Comparison of ENCODE assay signal across 17 cellular contexts in genomic region chr10:77081411-77082010, GRCh38.
"Had no signal": no experiment of that assay in that cellular context is flagged by ENCODE, and none has a peak within 500 bp of the region (broad histone marks: within the 10 kb centered on the region; RNA-seq: fewer than 3 reads in every experiment).

No MANE protein-coding gene starts in this region.

- FAIRE-seq: islet of Langerhans had no signal

- H3K9me3 Mint-ChIP-seq: activated naive CD8-positive, alpha-beta T cell treated with anti-CD3 and anti-CD28 coated beads, Interleukin-2, amount 10 ng/mL, durations not matched to agents 7 days and 5 days; nephron progenitor cell had no signal

- ATAC-seq: left lobe of liver had no signal

- H3K27me3 ChIP-seq: breast epithelium, stomach, tibial artery, uterus had no signal

- H3K4me3 ChIP-seq: breast epithelium, stomach, tibial artery, uterus had no signal

- H3K4me1 Mint-ChIP-seq: activated naive CD8-positive, alpha-beta T cell treated with anti-CD3 and anti-CD28 coated beads, Interleukin-2, amount 10 ng/mL, durations not matched to agents 7 days and 5 days had no signal

- H3K9me3 ChIP-seq: breast epithelium, stomach, tibial artery, uterus had no signal

- DNase-seq: activated CD4-positive, alpha-beta T cell treated with anti-CD3 and anti-CD28 coated beads for 1 hour; activated CD4-positive, alpha-beta T cell treated with anti-CD3 and anti-CD28 coated beads, Interleukin-2, amount 50 U/mL, for 48 hours; activated gamma-delta T cell treated with Interleukin-2 at 50 U/mL for 16 hours; activated naive CD8-positive, alpha-beta T cell treated with anti-CD3 and anti-CD28 coated beads, Interleukin-2, amount 10 ng/mL, durations not matched to agents 7 days and 5 days; activated T-cell treated with anti-CD3 and anti-CD28 coated beads, Interleukin-2, amount 50 U/mL, for 48 hours; foreskin melanocyte; nephron progenitor cell; retina; stimulated activated CD4-positive, alpha-beta T cell treated with anti-CD3 and anti-CD28 coated beads, Interleukin-15, amount 100 ng/mL, for 24 hours; stimulated activated CD4-positive, alpha-beta T cell treated with anti-CD3 and anti-CD28 coated beads, Interleukin-4, amount 100 ng/mL, for 24 hours; stomach; T-helper 9 cell; tibial artery; uterus had no signal

- H3K27ac ChIP-seq: tibial artery had no signal

- H3K27me3 Mint-ChIP-seq: activated naive CD8-positive, alpha-beta T cell treated with anti-CD3 and anti-CD28 coated beads, Interleukin-2, amount 10 ng/mL, durations not matched to agents 7 days and 5 days had no signal

- H3K36me3 ChIP-seq: breast epithelium, uterus had no signal

- H3K4me1 ChIP-seq: breast epithelium, tibial artery had no signal

- H3K27ac Mint-ChIP-seq: activated naive CD8-positive, alpha-beta T cell treated with anti-CD3 and anti-CD28 coated beads, Interleukin-2, amount 10 ng/mL, durations not matched to agents 7 days and 5 days; nephron progenitor cell had no signal

- H3K36me3 Mint-ChIP-seq: activated naive CD8-positive, alpha-beta T cell treated with anti-CD3 and anti-CD28 coated beads, Interleukin-2, amount 10 ng/mL, durations not matched to agents 7 days and 5 days had no signal

- H3K4me3 Mint-ChIP-seq: activated naive CD8-positive, alpha-beta T cell treated with anti-CD3 and anti-CD28 coated beads, Interleukin-2, amount 10 ng/mL, durations not matched to agents 7 days and 5 days; nephron progenitor cell had no signal
